Comparison of ENCODE assay signal across 18 cellular contexts in genomic region chr11:113168804-113169342, GRCh38.
"Had no signal": no experiment of that assay in that cellular context is flagged by ENCODE, and none has a peak within 500 bp of the region (broad histone marks: within the 10 kb centered on the region; RNA-seq: fewer than 3 reads in every experiment).

No MANE protein-coding gene starts in this region.

- DNase-seq: activated CD4-positive, alpha-beta T cell treated with anti-CD3 and anti-CD28 coated beads, Interleukin-2, amount 50 U/mL, for 1 hour; activated naive CD8-positive, alpha-beta T cell treated with anti-CD3 and anti-CD28 coated beads, Interleukin-2, amount 10 ng/mL, durations not matched to agents 7 days and 5 days; brain microvascular endothelial cell; cortex of kidney; effector CD4-positive, alpha-beta T cell; foreskin fibroblast; kidney glomerular epithelial cell; mesenchymal stem cell; occipital lobe; stimulated activated CD4-positive, alpha-beta T cell treated with anti-CD3 and anti-CD28 coated beads, Interleukin-15, amount 100 ng/mL, for 24 hours; stimulated activated CD4-positive, alpha-beta T cell treated with anti-CD3 and anti-CD28 coated beads, Interleukin-4, amount 100 ng/mL, for 1 hour; stimulated activated naive B cell treated with anti-CD40 and anti-IgM and Interleukin-4, amounts not matched to agents 10 μg/mL and 1 μg/mL and 100 μg/mL, for 72 hours; tibial artery had no signal

- H3K27ac ChIP-seq: brain microvascular endothelial cell, right atrium auricular region, tibial artery had no signal

- H3K9me3 Mint-ChIP-seq: activated naive CD8-positive, alpha-beta T cell treated with anti-CD3 and anti-CD28 coated beads, Interleukin-2, amount 10 ng/mL, durations not matched to agents 7 days and 5 days; activated T-helper 1 cell treated with anti-CD3 and anti-CD28 coated beads, Interleukin-12 subunit alpha, Interleukin-12 subunit beta, Interleukin-2, Interleukin-4 antibody, amounts not matched to agents 30 ng/mL and 10 ng/mL and 1 ng/mL, durations not matched to agents 14 hours and 24 hours and 36 hours; central memory CD8-positive, alpha-beta T cell; natural killer cell treated with Interleukin-12 subunit alpha and Interleukin-12 subunit beta and Interleukin-15 and Interleukin-18, amount 100 ng/mL, for 72 hours; stimulated activated naive B cell treated with anti-CD40 and anti-IgM and Interleukin-4, amounts not matched to agents 10 μg/mL and 1 μg/mL and 100 μg/mL, for 72 hours had no signal

- H3K36me3 ChIP-seq: brain microvascular endothelial cell, right atrium auricular region, tibial artery had no signal

- H3K27me3 Mint-ChIP-seq: central memory CD8-positive, alpha-beta T cell; natural killer cell treated with Interleukin-12 subunit alpha and Interleukin-12 subunit beta and Interleukin-15 and Interleukin-18, amount 100 ng/mL, for 72 hours; progenitor cell of endocrine pancreas had no signal

- H3K36me3 Mint-ChIP-seq: activated naive CD8-positive, alpha-beta T cell treated with anti-CD3 and anti-CD28 coated beads, Interleukin-2, amount 10 ng/mL, durations not matched to agents 7 days and 5 days; natural killer cell treated with Interleukin-12 subunit alpha and Interleukin-12 subunit beta and Interleukin-15 and Interleukin-18, amount 100 ng/mL, for 72 hours; stimulated activated naive B cell treated with anti-CD40 and anti-IgM and Interleukin-4, amounts not matched to agents 10 μg/mL and 1 μg/mL and 100 μg/mL, for 72 hours had no signal

- H3K4me3 Mint-ChIP-seq: activated naive CD8-positive, alpha-beta T cell treated with anti-CD3 and anti-CD28 coated beads, Interleukin-2, amount 10 ng/mL, durations not matched to agents 7 days and 5 days; activated T-helper 1 cell treated with anti-CD3 and anti-CD28 coated beads, Interleukin-12 subunit alpha, Interleukin-12 subunit beta, Interleukin-2, Interleukin-4 antibody, amounts not matched to agents 30 ng/mL and 10 ng/mL and 1 ng/mL, durations not matched to agents 14 hours and 24 hours and 36 hours; central memory CD8-positive, alpha-beta T cell; natural killer cell treated with Interleukin-12 subunit alpha and Interleukin-12 subunit beta and Interleukin-15 and Interleukin-18, amount 100 ng/mL, for 72 hours; stimulated activated naive B cell treated with anti-CD40 and anti-IgM and Interleukin-4, amounts not matched to agents 10 μg/mL and 1 μg/mL and 100 μg/mL, for 72 hours had no signal

- H3K27ac Mint-ChIP-seq: activated naive CD8-positive, alpha-beta T cell treated with anti-CD3 and anti-CD28 coated beads, Interleukin-2, amount 10 ng/mL, durations not matched to agents 7 days and 5 days; activated T-helper 1 cell treated with anti-CD3 and anti-CD28 coated beads, Interleukin-12 subunit alpha, Interleukin-12 subunit beta, Interleukin-2, Interleukin-4 antibody, amounts not matched to agents 30 ng/mL and 10 ng/mL and 1 ng/mL, durations not matched to agents 14 hours and 24 hours and 36 hours; natural killer cell treated with Interleukin-12 subunit alpha and Interleukin-12 subunit beta and Interleukin-15 and Interleukin-18, amount 100 ng/mL, for 72 hours; progenitor cell of endocrine pancreas; stimulated activated naive B cell treated with anti-CD40 and anti-IgM and Interleukin-4, amounts not matched to agents 10 μg/mL and 1 μg/mL and 100 μg/mL, for 72 hours had no signal

- H3K27me3 ChIP-seq: brain microvascular endothelial cell, right atrium auricular region, tibial artery had no signal

- H3K4me3 ChIP-seq: right atrium auricular region, tibial artery had no signal

- H3K4me1 Mint-ChIP-seq: activated naive CD8-positive, alpha-beta T cell treated with anti-CD3 and anti-CD28 coated beads, Interleukin-2, amount 10 ng/mL, durations not matched to agents 7 days and 5 days; central memory CD8-positive, alpha-beta T cell; stimulated activated naive B cell treated with anti-CD40 and anti-IgM and Interleukin-4, amounts not matched to agents 10 μg/mL and 1 μg/mL and 100 μg/mL, for 72 hours had no signal

- H3K4me1 ChIP-seq: tibial artery had no signal

- H3K9me3 ChIP-seq: right atrium auricular region, tibial artery had no signal
